21 cellular contexts compared by ENCODE assay signal in genomic region chr14:101075801-101076413, GRCh38.
DNase-seq lines count a peak whose midpoint lies in the region; ATAC-seq, FAIRE-seq and TF ChIP-seq lines count a peak whose summit lies in the region.
"Had no signal": no experiment of that assay in that cellular context is flagged by ENCODE, and none has a peak within 500 bp of the region (broad histone marks: within the 10 kb centered on the region; RNA-seq: fewer than 3 reads in every experiment).

No MANE protein-coding gene starts in this region.

- no peak overlapping the region for H3K18ac ChIP-seq in IMR-90 (ENCODE audit: low read depth, low read length)

- CTCF ChIA-PET in IMR-90 (lab: Yijun Ruan, JAX), result no interaction called here
- CTCF ChIA-PET in Panc1 (lab: Charles Lee), result no interaction called here

- 50% methylated on average over 2 of the region's 15 CpGs; no CpG with 5 or more reads in 1 of the 2 experiments for WGBS in IMR-90 (ENCODE audit: extremely low coverage in 2 of 2, insufficient read length in 1 of 2), 2 experiments
- 52 to 78% (median 64%) methylated on average over 10 to 15 of the region's 15 CpGs for WGBS in spleen, 5 donors

- no peak overlapping the region for H2BK20ac ChIP-seq in IMR-90 (ENCODE audit: low read depth, low read length)

- in situ Hi-C loops in IMR-90 (cut with MboI; ENCODE audit: low sequenced_read_pairs), result no loop called here
- in situ Hi-C loops in Panc1 (cut with HindIII; ENCODE audit: low pct_unique_long_range_greater_than_20kb, low sequenced_read_pairs), result no loop called here

- H3K79me1 ChIP-seq in IMR-90 (ENCODE audit: low read depth in 1 of 2, low read length in 2 of 2), result peaks cover 0 to 6% of the 10 kb centered on the region in 2 experiments; a peak in 1 of 4 replicates

- H3K36me3 ChIP-seq in IMR-90 (ENCODE audit: control insufficient read depth, insufficient read depth, low read length) (peaks cover 8% of the 10 kb centered on the region; the same call in 1 of the 2 replicates), Panc1 (ENCODE audit: control insufficient read depth, insufficient read depth, low read length) (no peaks in the 10 kb centered on the region), kidney (ENCODE audit: control insufficient read depth in 1 of 2, insufficient read depth in 2 of 2, low read length in 2 of 2) (no peaks in the 10 kb centered on the region), spleen (no peaks in the 10 kb centered on the region)
- H3K36me3 ChIP-seq: thyroid gland had no signal

- no peak overlapping the region for H2BK15ac ChIP-seq in IMR-90 (ENCODE audit: low read depth, low read length)

- H2AFZ ChIP-seq in IMR-90 (replicated peaks; ENCODE audit: low read length, poor library complexity), result no peak overlapping the region
- H2AFZ ChIP-seq: PC-9 had no signal

- H3K4me1 ChIP-seq in IMR-90 (ENCODE audit: control insufficient read depth, insufficient read depth, low read length), result peaks cover 26% of the 10 kb centered on the region
- peaks cover 32% of the 10 kb centered on the region for H3K4me1 ChIP-seq in Panc1 (ENCODE audit: control insufficient read depth, insufficient read depth, low read length)
- no peaks in the 10 kb centered on the region for H3K4me1 ChIP-seq in kidney (ENCODE audit: control insufficient read depth in 1 of 2, insufficient read depth in 1 of 2, low read depth in 1 of 2, low read length in 2 of 2)
- peaks cover 4 to 31% (median 21%) of the 10 kb centered on the region in 6 donors for H3K4me1 ChIP-seq in spleen

- no peak overlapping the region for H2AK9ac ChIP-seq in IMR-90 (replicated peaks; ENCODE audit: low read depth, low read length, poor library complexity)

- H2BK5ac ChIP-seq in IMR-90 (ENCODE audit: low read depth, low read length, poor library complexity, severe bottlenecking), result no peak overlapping the region

- no peak for FAIRE-seq in kidney (lab: Jason Lieb, UNC)
- FAIRE-seq: endometrium, GM12892 had no signal

- H3K9me1 ChIP-seq in IMR-90 (ENCODE audit: insufficient read depth, low read length), result peaks cover 10% of the 10 kb centered on the region; the same call in 1 of the 2 replicates

- no peak overlapping the region for H3K56ac ChIP-seq in IMR-90 (ENCODE audit: extremely low read depth, insufficient read depth, low read length)

- H3K9me3 ChIP-seq in IMR-90 (ENCODE audit: control insufficient read depth, insufficient read depth, low read length) (no peaks in the 10 kb centered on the region), Panc1 (ENCODE audit: control insufficient read depth, insufficient read depth, low read depth, low read length) (no peaks in the 10 kb centered on the region), kidney (ENCODE audit: control insufficient read depth in 1 of 2, low read length in 2 of 2) (no peaks in the 10 kb centered on the region), spleen (no peaks in the 10 kb centered on the region)
- H3K9me3 ChIP-seq: thyroid gland had no signal

- H4K20me1 ChIP-seq in IMR-90 (ENCODE audit: insufficient read depth, low read length), result peaks cover 12% of the 10 kb centered on the region

- H2AK5ac ChIP-seq in IMR-90 (ENCODE audit: low read depth, low read length), result peak overlapping the region; percentile 51

- dilution Hi-C loops in IMR-90 (cut with HindIII; ENCODE audit: low sequenced_read_pairs, unreplicated experiment), result no loop called here

- no peak for DNase-seq in IMR-90
- DNase-seq in Panc1 (ENCODE audit: low read depth, low spot score), result no peak
- DNase-seq in kidney, result peak; percentile 30
- DNase-seq in spleen, result peak; percentile 63
- no peak for DNase-seq in activated CD4-positive, alpha-beta T cell treated with anti-CD3 and anti-CD28 coated beads for 1 hour
- no peak for DNase-seq in effector CD8-positive, alpha-beta T cell (lab: John Stamatoyannopoulos, UW)
- DNase-seq: activated CD8-positive, alpha-beta T cell treated with anti-CD3 and anti-CD28 coated beads, Interleukin-2, amount 10 ng/mL, durations not matched to agents 7 days and 5 days; activated T-cell treated with anti-CD3 and anti-CD28 coated beads, Interleukin-2, amount 50 U/mL, for 4 hours; AML-193; H7; KBM-7; MV-4-11; NCI-H1694 treated with DMSO at 0.1 percent for 48 hours; NCI-H69; occipital lobe; PC-9; thyroid gland had no signal

- no peak for TF ChIP-seq POLR2A in IMR-90 (IDR thresholded peaks at IDR 0.05; ENCODE audit: low read depth, low read length)
- TF ChIP-seq POLR2A in spleen (IDR thresholded peaks at IDR 0.05), result no peak

- no TSS peak for BruUV-seq in IMR-90 (replicated peaks; lab: Mats Ljungman, UMichigan)
- no TSS peak for BruUV-seq in Panc1 (replicated peaks; lab: Mats Ljungman, UMichigan)

- no peak overlapping the region for H4K91ac ChIP-seq in IMR-90 (ENCODE audit: insufficient read depth, low read depth, low read length)

- no peak for ATAC-seq in IMR-90 (ENCODE audit: low read depth)
- ATAC-seq in Panc1, result no peak
- ATAC-seq in HG03442 (IDR thresholded peaks at IDR 0.05; ENCODE audit: unreplicated experiment), result no peak
- ATAC-seq: activated CD8-positive, alpha-beta T cell treated with anti-CD3 and anti-CD28 coated beads, Interleukin-2, amount 10 ng/mL, durations not matched to agents 7 days and 5 days; activated T-cell treated with anti-CD3 and anti-CD28 coated beads, Interleukin-2, amount 50 U/mL, for 4 hours had no signal

- TF ChIP-seq RAD21 in IMR-90 (IDR thresholded peaks at IDR 0.05; ENCODE audit: low read length), result no peak

- peaks cover 2% of the 10 kb centered on the region; the same call in 1 of the 2 replicates for H3K27me3 ChIP-seq in IMR-90 (ENCODE audit: control insufficient read depth, insufficient read depth, low read length)
- H3K27me3 ChIP-seq in Panc1 (ENCODE audit: control insufficient read depth, insufficient read depth, low read length), result no peaks in the 10 kb centered on the region
- peaks cover 0 to 79% (median 20%) of the 10 kb centered on the region in 7 donors for H3K27me3 ChIP-seq in spleen (replicated peaks in 1 of 7)

- H3K9ac ChIP-seq in IMR-90 (ENCODE audit: low read depth, low read length) (no peak overlapping the region), kidney (ENCODE audit: low read length in 2 of 2) (no peak overlapping the region)

- no peak overlapping the region for H4K5ac ChIP-seq in IMR-90 (ENCODE audit: low read depth, low read length)

- no peak overlapping the region for H3K14ac ChIP-seq in IMR-90 (replicated peaks; ENCODE audit: low read depth, low read length)

- no peak overlapping the region for H3K4me2 ChIP-seq in IMR-90 (ENCODE audit: low read depth, low read length)
- H3K4me2 ChIP-seq: PC-9 had no signal

- no peak overlapping the region for H3K4me3 ChIP-seq in IMR-90 (ENCODE audit: insufficient read depth, low read depth, low read length)
- no peak overlapping the region for H3K4me3 ChIP-seq in Panc1 (ENCODE audit: low read depth in 2 of 2, low read length in 2 of 2)
- H3K4me3 ChIP-seq in kidney (ENCODE audit: low read length in 2 of 2), result no peak overlapping the region
- no peak overlapping the region for H3K4me3 ChIP-seq in spleen
- H3K4me3 ChIP-seq: PC-9, SK-N-MC, thyroid gland had no signal

- no peak overlapping the region for H3K27ac ChIP-seq in IMR-90 (ENCODE audit: insufficient read depth, low read length)
- peak overlapping the region; percentile 49 for H3K27ac ChIP-seq in Panc1 (ENCODE audit: low read length)
- H3K27ac ChIP-seq in kidney (ENCODE audit: low read depth in 2 of 2, low read length in 2 of 2), result no peak overlapping the region
- no peak overlapping the region for H3K27ac ChIP-seq in spleen
- H3K27ac ChIP-seq: PC-9, SK-N-MC, thyroid gland had no signal

- intact Hi-C loops in IMR-90 (cut with micrococcal nuclease), result loop anchor here (10.0 kb wide), 1 partner anchor 159 kb away; no protein-coding TSS in a partner anchor
- intact Hi-C loops in Panc1 (cut with micrococcal nuclease; ENCODE audit: unreplicated experiment), result loop anchor here (10.0 kb wide), 1 partner anchor 159 kb away; no protein-coding TSS in a partner anchor
- intact Hi-C loops in kidney (cut with DNase I), result no loop called here
- intact Hi-C loops in spleen (cut with DNase I; ENCODE audit: low total_unique reads), result no loop called here

- TF ChIP-seq CTCF in IMR-90 (conservative IDR thresholded peaks at IDR 0.05; ENCODE audit: low read depth, low read length), result no peak
- TF ChIP-seq CTCF in Panc1 (IDR thresholded peaks at IDR 0.05), result no peak
- TF ChIP-seq CTCF in kidney (IDR thresholded peaks at IDR 0.05; ENCODE audit: borderline replicate concordance, extremely low read depth, insufficient read depth), result no peak
- TF ChIP-seq CTCF in spleen (IDR thresholded peaks at IDR 0.05 in 8 of 11, conservative IDR thresholded peaks at IDR 0.05 in 3 of 11), result no peak

- H2BK120ac ChIP-seq in IMR-90 (ENCODE audit: low read depth, low read length), result peak overlapping the region; percentile 13; the same call in 1 of the 2 replicates

- H3K23ac ChIP-seq in IMR-90 (ENCODE audit: low read depth, low read length), result no peak overlapping the region

- H3K4ac ChIP-seq in IMR-90 (ENCODE audit: low read depth, low read length), result no peak overlapping the region

- H4K8ac ChIP-seq in IMR-90 (ENCODE audit: low read depth in 2 of 2, low read length in 2 of 2), result no peak overlapping the region

- POLR2A ChIA-PET in IMR-90 (lab: Charles Lee; ENCODE audit: unreplicated experiment), result interaction anchor here (0.5 kb wide), 1 partner anchor 551 kb away, joined by 14 read pairs; no protein-coding TSS in a partner anchor
- POLR2A ChIA-PET in Panc1 (lab: Charles Lee), result interaction anchor here (0.6 kb wide), 1 partner anchor 13 kb away, joined by 3 read pairs; no protein-coding TSS in a partner anchor

TF ChIP-seq in IMR-90, 13 proteins besides CTCF, POLR2A, EP300 and RAD21 (continues in another document):
- TF ChIP-seq SMC3 (IDR thresholded peaks at IDR 0.05; ENCODE audit: low read depth, low read length) (no peak), NFE2L2 (IDR thresholded peaks at IDR 0.05; ENCODE audit: low read depth, low read length) (no peak), MXI1 (IDR thresholded peaks at IDR 0.05; ENCODE audit: borderline replicate concordance, low read depth, low read length) (no peak), CHD1 (IDR thresholded peaks at IDR 0.05; ENCODE audit: low read depth, low read length) (no peak), FOS (IDR thresholded peaks at IDR 0.05; ENCODE audit: low read depth, low read length) (no peak), BHLHE40 (IDR thresholded peaks at IDR 0.05; ENCODE audit: low read depth, low read length) (no peak), RFX5 (IDR thresholded peaks at IDR 0.05; ENCODE audit: low read depth, low read length) (no peak), ELK1 (IDR thresholded peaks at IDR 0.05; ENCODE audit: borderline replicate concordance, low read depth, low read length) (no peak)

Comparison
In these comparisons a context has a peak if more than half of its experiments do, and no peak if none do; other contexts are left out.
1. DNase-seq: peak in kidney (single experiment) and spleen (single experiment); none in IMR-90 (single experiment), Panc1 (single experiment), activated CD4-positive, alpha-beta T cell treated with anti-CD3 and anti-CD28 coated beads for 1 hour (single experiment) and effector CD8-positive, alpha-beta T cell (single experiment).
2. intact Hi-C loops: an anchor here in IMR-90 (10.0 kb wide) and Panc1 (10.0 kb wide); none called in kidney and spleen.